ENCODE assay signal across 20 cellular contexts in genomic region chr18:78268226-78268625, GRCh38.
DNase-seq lines count a peak whose midpoint lies in the region; ATAC-seq and TF ChIP-seq lines count a peak whose summit lies in the region.
"Had no signal": no experiment of that assay in that cellular context is flagged by ENCODE, and none has a peak within 500 bp of the region (broad histone marks: within the 10 kb centered on the region; RNA-seq: fewer than 3 reads in every experiment).

No MANE protein-coding gene starts in this region.

- peak overlapping the region; percentile 21 for H3K27ac Mint-ChIP-seq in neural progenitor cell
- H3K27ac Mint-ChIP-seq: B cell; CD4-positive, alpha-beta T cell; CD8-positive, alpha-beta T cell had no signal

- H3K56ac ChIP-seq in mesendoderm (ENCODE audit: low read length) = no peak overlapping the region

- no peaks in the 10 kb centered on the region for H3K27me3 ChIP-seq in WERI-Rb-1 (ENCODE audit: insufficient read depth, low read depth, severe bottlenecking)
- no peaks in the 10 kb centered on the region for H3K27me3 ChIP-seq in mesendoderm (ENCODE audit: insufficient read depth, low read length, poor library complexity)
- H3K27me3 ChIP-seq in neural progenitor cell = no peaks in the 10 kb centered on the region
- no peaks in the 10 kb centered on the region for H3K27me3 ChIP-seq in foreskin keratinocyte
- H3K27me3 ChIP-seq: BLaER1 treated with 17β-estradiol and CSF1 and Interleukin-3, amounts not matched to agents 10 nM and 100 nM had no signal

- peaks cover 6% of the 10 kb centered on the region for H3K27me3 Mint-ChIP-seq in neural progenitor cell (ENCODE audit: insufficient read depth, low read depth)
- H3K27me3 Mint-ChIP-seq: B cell; CD4-positive, alpha-beta T cell had no signal

- peak overlapping the region; percentile 41 for H3K27ac ChIP-seq in WERI-Rb-1
- H3K27ac ChIP-seq in mesendoderm (ENCODE audit: low read depth, low read length) = no peak overlapping the region
- H3K27ac ChIP-seq in neural progenitor cell = no peak overlapping the region
- H3K27ac ChIP-seq in foreskin keratinocyte = no peak overlapping the region
- H3K27ac ChIP-seq: BLaER1 treated with 17β-estradiol and CSF1 and Interleukin-3, amounts not matched to agents 10 nM and 100 nM; C4-2B had no signal

- H2AK5ac ChIP-seq in mesendoderm (ENCODE audit: low read length) = no peak overlapping the region

- no peak overlapping the region for H2BK120ac ChIP-seq in mesendoderm (ENCODE audit: low read depth, low read length)

- no peak overlapping the region for H3K4me3 Mint-ChIP-seq in neural progenitor cell
- H3K4me3 Mint-ChIP-seq: B cell; CD4-positive, alpha-beta T cell; CD8-positive, alpha-beta T cell had no signal

- H3K9me3 Mint-ChIP-seq in neural progenitor cell = peaks cover 4% of the 10 kb centered on the region
- H3K9me3 Mint-ChIP-seq: CD4-positive, alpha-beta T cell had no signal

- no peak for DNase-seq in WERI-Rb-1
- DNase-seq in mesendoderm = no peak
- no peak for DNase-seq in neural progenitor cell (ENCODE audit: low spot score)
- DNase-seq in retina = peak; percentile 20
- no peak for DNase-seq in foreskin keratinocyte
- DNase-seq in AG08396 (ENCODE audit: low spot score) = no peak
- DNase-seq in left cardiac atrium = no peak
- DNase-seq: 8988T; ACHN; AML-193; Caco-2; Calu3; CD4-positive, alpha-beta T cell; CD8-positive, alpha-beta T cell; DMS79 treated with DMSO at 0.1 percent for 48 hours; GF-D8 had no signal

- H3K18ac ChIP-seq in mesendoderm (ENCODE audit: low read length) = no peak overlapping the region

- intact Hi-C loops in left cardiac atrium (cut with DNase I) = no loop called here

- H3K4me1 Mint-ChIP-seq in neural progenitor cell = peaks cover 6% of the 10 kb centered on the region
- H3K4me1 Mint-ChIP-seq: B cell had no signal

- H3K36me3 Mint-ChIP-seq in neural progenitor cell = no peaks in the 10 kb centered on the region
- H3K36me3 Mint-ChIP-seq: CD8-positive, alpha-beta T cell had no signal

- H2BK5ac ChIP-seq in mesendoderm (ENCODE audit: low read length) = no peak overlapping the region

- no peaks in the 10 kb centered on the region for H3K36me3 ChIP-seq in WERI-Rb-1
- no peaks in the 10 kb centered on the region for H3K36me3 ChIP-seq in mesendoderm (ENCODE audit: control insufficient read depth, insufficient read depth, low read length)
- H3K36me3 ChIP-seq in neural progenitor cell = no peaks in the 10 kb centered on the region
- H3K36me3 ChIP-seq: BLaER1 treated with 17β-estradiol and CSF1 and Interleukin-3, amounts not matched to agents 10 nM and 100 nM had no signal

- H4K20me1 ChIP-seq in neural progenitor cell (ENCODE audit: low read depth) = no peaks in the 10 kb centered on the region
- H4K20me1 ChIP-seq: BLaER1 treated with 17β-estradiol and CSF1 and Interleukin-3, amounts not matched to agents 10 nM and 100 nM had no signal

- H3F3A ChIP-seq in neural progenitor cell (ENCODE audit: low read depth) = no peaks in the 10 kb centered on the region

- H3K9me3 ChIP-seq in WERI-Rb-1 (ENCODE audit: severe bottlenecking) (no peaks in the 10 kb centered on the region), neural progenitor cell (ENCODE audit: low read depth) (no peaks in the 10 kb centered on the region)
- H3K9me3 ChIP-seq: Caco-2 had no signal

- TF ChIP-seq CTCF in WERI-Rb-1 (IDR thresholded peaks at IDR 0.05; ENCODE audit: low read depth, low read length) (no peak), neural progenitor cell (IDR thresholded peaks at IDR 0.05) (no peak), foreskin keratinocyte (conservative IDR thresholded peaks at IDR 0.05) (no peak)

- H2BK15ac ChIP-seq in mesendoderm (replicated peaks; ENCODE audit: low read depth) = no peak overlapping the region

- no peak overlapping the region for H4K5ac ChIP-seq in mesendoderm (ENCODE audit: low read length)

- no peak overlapping the region for H3K4me2 ChIP-seq in mesendoderm (ENCODE audit: low read length)
- no peak overlapping the region for H3K4me2 ChIP-seq in neural progenitor cell
- H3K4me2 ChIP-seq: BLaER1 treated with 17β-estradiol and CSF1 and Interleukin-3, amounts not matched to agents 10 nM and 100 nM had no signal

- H4K8ac ChIP-seq in mesendoderm (ENCODE audit: low read depth, low read length) = no peak overlapping the region

- H3K4me1 ChIP-seq in mesendoderm (ENCODE audit: control insufficient read depth, low read depth, low read length) = no peaks in the 10 kb centered on the region
- H3K4me1 ChIP-seq in neural progenitor cell = no peaks in the 10 kb centered on the region
- H3K4me1 ChIP-seq in foreskin keratinocyte = no peaks in the 10 kb centered on the region
- H3K4me1 ChIP-seq: BLaER1 treated with 17β-estradiol and CSF1 and Interleukin-3, amounts not matched to agents 10 nM and 100 nM; Caco-2 had no signal

- H3K4me3 ChIP-seq in WERI-Rb-1 (ENCODE audit: low read depth, low read length) (no peak overlapping the region), mesendoderm (ENCODE audit: low read length) (no peak overlapping the region), neural progenitor cell (no peak overlapping the region)
- H3K4me3 ChIP-seq: BLaER1 treated with 17β-estradiol and CSF1 and Interleukin-3, amounts not matched to agents 10 nM and 100 nM had no signal

- H3K79me2 ChIP-seq in mesendoderm (ENCODE audit: control insufficient read depth, insufficient read depth, low read length) (no peaks in the 10 kb centered on the region), neural progenitor cell (ENCODE audit: low read depth) (no peaks in the 10 kb centered on the region)

- WGBS in mesendoderm (ENCODE audit: extremely low coverage, insufficient coverage, low lambda C conversion rate) = no CpG with 5 or more reads among the region's 15 CpGs

- H3K9ac ChIP-seq in mesendoderm (ENCODE audit: low read length) (no peak overlapping the region), neural progenitor cell (no peak overlapping the region)
- H3K9ac ChIP-seq: BLaER1 treated with 17β-estradiol and CSF1 and Interleukin-3, amounts not matched to agents 10 nM and 100 nM had no signal

- H3K79me1 ChIP-seq in mesendoderm (ENCODE audit: low read length) = no peaks in the 10 kb centered on the region

- H3K23ac ChIP-seq in mesendoderm (ENCODE audit: low read length) = peak overlapping the region; percentile 52

- H2AFZ ChIP-seq in neural progenitor cell (replicated peaks) = peak overlapping the region; percentile 34

- no peak overlapping the region for H3K4ac ChIP-seq in mesendoderm (ENCODE audit: low read depth, low read length)

- ATAC-seq in foreskin keratinocyte = no peak
- no peak for ATAC-seq in HG03095 (IDR thresholded peaks at IDR 0.05; ENCODE audit: unreplicated experiment)
- no peak for ATAC-seq in left cardiac atrium
- ATAC-seq: CD8-positive, alpha-beta T cell had no signal
